ENCODE assay signal across 29 cellular contexts in the genomic region with DNA sequence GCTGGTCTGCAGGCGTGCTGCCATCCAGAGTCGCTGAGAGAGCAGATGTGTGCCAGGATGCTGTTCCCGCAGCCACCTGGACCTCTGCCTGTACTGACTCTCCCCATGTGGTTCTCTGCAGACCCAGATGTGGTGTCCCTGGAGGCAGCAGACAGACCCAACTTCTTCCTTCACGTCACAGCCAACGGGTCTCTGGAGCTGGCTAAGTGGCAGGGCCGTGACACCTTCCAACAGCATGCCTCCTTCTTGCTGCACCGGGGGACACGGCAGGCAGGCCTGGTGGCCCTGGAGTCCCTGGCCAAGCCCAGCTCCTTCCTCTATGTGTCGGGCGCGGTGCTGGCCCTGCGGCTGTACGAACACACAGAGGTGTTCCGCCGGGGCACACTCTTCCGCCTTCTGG. TPM values are rescaled to one million over a fixed set of nuclear protein-coding genes. Genes with fewer than 3 reads are reported as not detected.
"Had no signal": no experiment of that assay in that cellular context is flagged by ENCODE, and none has a peak within 500 bp of the region (broad histone marks: within the 10 kb centered on the region; RNA-seq: fewer than 3 reads in every experiment).

No MANE protein-coding gene starts in this region.

- H3K27me3 ChIP-seq: breast epithelium, dorsolateral prefrontal cortex, upper lobe of right lung had no signal

- H3K36me3 Mint-ChIP-seq: activated naive CD8-positive, alpha-beta T cell treated with anti-CD3 and anti-CD28 coated beads for 36 hours; naive B cell had no signal

- ATAC-seq: activated CD8-positive, alpha-beta T cell treated with anti-CD3 and anti-CD28 coated beads, Interleukin-2, amount 10 ng/mL, durations not matched to agents 7 days and 5 days; activated T-helper 17 cell treated with anti-CD3 and anti-CD28 coated beads, Interleukin-2, amount 50 U/mL, for 72 hours; effector memory CD8-positive, alpha-beta T cell; esophagus mucosa; left colon; lower lobe of right lung; upper lobe of right lung had no signal

- H3K36me3 ChIP-seq: breast epithelium, lower lobe of right lung, upper lobe of right lung had no signal

- H3K27me3 Mint-ChIP-seq: activated B cell treated with CpG ODN at 0.5 μM for 24 hours; activated naive CD8-positive, alpha-beta T cell treated with anti-CD3 and anti-CD28 coated beads for 36 hours had no signal

- H3K4me1 Mint-ChIP-seq: activated B cell treated with CpG ODN at 0.5 μM for 24 hours; central memory CD8-positive, alpha-beta T cell; naive B cell had no signal

- H3K27ac Mint-ChIP-seq: activated B cell treated with CpG ODN at 0.5 μM for 24 hours; activated CD8-positive, alpha-beta T cell treated with anti-CD3 and anti-CD28 coated beads, Interleukin-2, amount 10 ng/mL, durations not matched to agents 7 days and 5 days; activated naive CD8-positive, alpha-beta T cell treated with anti-CD3 and anti-CD28 coated beads for 36 hours; activated T-cell treated with anti-CD3 and anti-CD28 coated beads, Interleukin-2, amount 50 U/mL, for 24 hours; activated T-helper 17 cell treated with anti-CD3 and anti-CD28 coated beads, Interleukin-2, amount 50 U/mL, for 72 hours; effector memory CD8-positive, alpha-beta T cell; naive B cell; progenitor cell of endocrine pancreas; T-helper 1 cell treated with Interleukin-12 subunit alpha and Interleukin-12 subunit beta and Interleukin-4 antibody, amounts not matched to agents 30 μg/mL and 1 μg/mL, for 36 hours had no signal

- DNase-seq: activated B cell treated with CpG ODN at 0.5 μM for 24 hours; activated CD4-positive, alpha-beta T cell treated with anti-CD3 and anti-CD28 coated beads for 4 hours; activated CD8-positive, alpha-beta memory T cell treated with anti-CD3 and anti-CD28 coated beads, Interleukin-2, amount 50 U/mL, for 4 hours; activated CD8-positive, alpha-beta T cell treated with anti-CD3 and anti-CD28 coated beads, Interleukin-2, amount 10 ng/mL, durations not matched to agents 7 days and 5 days; activated naive CD4-positive, alpha-beta T cell treated with Interleukin-2 at 50 U/mL for 16 hours; activated naive CD8-positive, alpha-beta T cell treated with anti-CD3 and anti-CD28 coated beads for 36 hours; activated T-cell treated with anti-CD3 and anti-CD28 coated beads, Interleukin-2, amount 50 U/mL, for 24 hours; effector memory CD8-positive, alpha-beta T cell; hypothalamus; left colon; lower lobe of right lung; mesendoderm; naive B cell; occipital lobe; retina; stimulated activated CD4-positive, alpha-beta T cell treated with anti-CD3 and anti-CD28 coated beads, Interleukin-4, amount 100 ng/mL, for 24 hours; stimulated activated naive CD4-positive, alpha-beta T cell treated with Interleukin-2 at 50 U/mL for 16 hours; T1000; upper lobe of right lung had no signal

- H3K27ac ChIP-seq: breast epithelium, dorsolateral prefrontal cortex, lower lobe of right lung, upper lobe of right lung had no signal

- H3K4me3 Mint-ChIP-seq: activated B cell treated with CpG ODN at 0.5 μM for 24 hours; activated CD8-positive, alpha-beta T cell treated with anti-CD3 and anti-CD28 coated beads, Interleukin-2, amount 10 ng/mL, durations not matched to agents 7 days and 5 days; activated naive CD8-positive, alpha-beta T cell treated with anti-CD3 and anti-CD28 coated beads for 36 hours; activated T-cell treated with anti-CD3 and anti-CD28 coated beads, Interleukin-2, amount 50 U/mL, for 24 hours; activated T-helper 17 cell treated with anti-CD3 and anti-CD28 coated beads, Interleukin-2, amount 50 U/mL, for 72 hours; central memory CD8-positive, alpha-beta T cell; effector memory CD8-positive, alpha-beta T cell; naive B cell; T-helper 1 cell treated with Interleukin-12 subunit alpha and Interleukin-12 subunit beta and Interleukin-4 antibody, amounts not matched to agents 30 μg/mL and 1 μg/mL, for 36 hours had no signal

- H3K9me3 Mint-ChIP-seq: activated B cell treated with CpG ODN at 0.5 μM for 24 hours; activated naive CD8-positive, alpha-beta T cell treated with anti-CD3 and anti-CD28 coated beads for 36 hours; activated T-cell treated with anti-CD3 and anti-CD28 coated beads, Interleukin-2, amount 50 U/mL, for 24 hours; activated T-helper 17 cell treated with anti-CD3 and anti-CD28 coated beads, Interleukin-2, amount 50 U/mL, for 72 hours; central memory CD8-positive, alpha-beta T cell; effector memory CD8-positive, alpha-beta T cell; T-helper 1 cell treated with Interleukin-12 subunit alpha and Interleukin-12 subunit beta and Interleukin-4 antibody, amounts not matched to agents 30 μg/mL and 1 μg/mL, for 36 hours had no signal

- H3K9me3 ChIP-seq: breast epithelium, lower lobe of right lung, upper lobe of right lung had no signal

- H3K4me3 ChIP-seq: breast epithelium, dorsolateral prefrontal cortex, lower lobe of right lung, upper lobe of right lung had no signal

- H3K4me1 ChIP-seq: breast epithelium, lower lobe of right lung, upper lobe of right lung had no signal

RNA-seq across cellular contexts. Expression of a gene that starts 58.7 kb away (rescaled TPM):
- total RNA-seq: activated B cell treated with CpG ODN at 0.5 μM for 24 hours; activated CD8-positive, alpha-beta T cell treated with anti-CD3 and anti-CD28 coated beads, Interleukin-2, amount 10 ng/mL, durations not matched to agents 7 days and 5 days; activated naive CD8-positive, alpha-beta T cell treated with anti-CD3 and anti-CD28 coated beads for 36 hours; activated T-helper 17 cell treated with anti-CD3 and anti-CD28 coated beads, Interleukin-2, amount 50 U/mL, for 72 hours; astrocyte; breast epithelium; endothelial cell of umbilical vein; esophagus mucosa; left colon; lower lobe of right lung; occipital lobe; subcutaneous adipose tissue; upper lobe of right lung had no signal
